ENCODE assay signal across 9 cellular contexts in genomic region chr12:122072031-122072970, GRCh38. TPM values are rescaled to one million over a fixed set of nuclear protein-coding genes. Genes with fewer than 3 reads are reported as not detected.
DNase-seq lines count a peak whose midpoint lies in the region; ATAC-seq, FAIRE-seq and TF ChIP-seq lines count a peak whose summit lies in the region.
"Had no signal": no experiment of that assay in that cellular context is flagged by ENCODE, and none has a peak within 500 bp of the region (broad histone marks: within the 10 kb centered on the region; RNA-seq: fewer than 3 reads in every experiment).

No MANE protein-coding gene starts in this region.

- no peaks in the 10 kb centered on the region for H3K27me3 ChIP-seq in liver (ENCODE audit: control insufficient read depth in 4 of 4, insufficient read depth in 4 of 4, low read length in 3 of 4)

- H3K36me3 ChIP-seq in liver (ENCODE audit: control insufficient read depth in 4 of 4, insufficient read depth in 3 of 4, low read depth in 1 of 4, low read length in 3 of 4), result no peaks in the 10 kb centered on the region

- H3K27ac Mint-ChIP-seq in T-helper 2 cell treated with Interferon-gamma antibody and Interleukin-4, amounts not matched to agents 5 μg/mL and 100 μg/mL, for 36 hours, result peak overlapping the region; percentile 17
- H3K27ac Mint-ChIP-seq in MCF 10A (ENCODE audit: low read depth, unreplicated experiment), result peak overlapping the region; percentile 20
- H3K27ac Mint-ChIP-seq in activated CD8-positive, alpha-beta T cell treated with anti-CD3 and anti-CD28 coated beads for 36 hours, result no peak overlapping the region

- H3K9me3 Mint-ChIP-seq in T-helper 2 cell treated with Interferon-gamma antibody and Interleukin-4, amounts not matched to agents 5 μg/mL and 100 μg/mL, for 36 hours, result no peaks in the 10 kb centered on the region
- no peaks in the 10 kb centered on the region for H3K9me3 Mint-ChIP-seq in MCF 10A (ENCODE audit: unreplicated experiment)
- H3K9me3 Mint-ChIP-seq in activated CD8-positive, alpha-beta T cell treated with anti-CD3 and anti-CD28 coated beads for 36 hours, result no peaks in the 10 kb centered on the region

- no peak for ATAC-seq in GM21576 (IDR thresholded peaks at IDR 0.05; ENCODE audit: unreplicated experiment)
- no peak for ATAC-seq in activated CD8-positive, alpha-beta T cell treated with anti-CD3 and anti-CD28 coated beads for 36 hours

- CTCF ChIA-PET in MCF 10A (lab: Yijun Ruan, JAX), result interaction anchor here (0.6 to 3.7 kb wide), 7 partner anchors 8 to 1855 kb away, joined by 3 to 16 read pairs (median 3); no protein-coding TSS in a partner anchor
- CTCF ChIA-PET in activated CD8-positive, alpha-beta T cell treated with anti-CD3 and anti-CD28 coated beads for 36 hours (lab: Charles Lee), result interaction anchor here (0.7 to 6.8 kb wide), 2 partner anchors 18 to 51 kb away, joined by 3 to 41 read pairs; no protein-coding TSS in a partner anchor

- H3K4me1 Mint-ChIP-seq in T-helper 2 cell treated with Interferon-gamma antibody and Interleukin-4, amounts not matched to agents 5 μg/mL and 100 μg/mL, for 36 hours (ENCODE audit: low read depth), result peaks cover 15% of the 10 kb centered on the region
- peaks cover 7% of the 10 kb centered on the region for H3K4me1 Mint-ChIP-seq in MCF 10A (ENCODE audit: insufficient read depth, unreplicated experiment)
- H3K4me1 Mint-ChIP-seq in activated CD8-positive, alpha-beta T cell treated with anti-CD3 and anti-CD28 coated beads for 36 hours (ENCODE audit: low read depth), result peaks cover 19% of the 10 kb centered on the region

- no TSS peak for BruUV-seq in MCF 10A (replicated peaks; lab: Mats Ljungman, UMichigan)

- peak in 1 of 2 donors; percentile 28 for TF ChIP-seq RAD21 in liver (IDR thresholded peaks at IDR 0.05)

- H3K36me3 Mint-ChIP-seq in T-helper 2 cell treated with Interferon-gamma antibody and Interleukin-4, amounts not matched to agents 5 μg/mL and 100 μg/mL, for 36 hours (ENCODE audit: low read depth), result no peaks in the 10 kb centered on the region
- H3K36me3 Mint-ChIP-seq in MCF 10A (ENCODE audit: insufficient read depth, unreplicated experiment), result peaks cover 5% of the 10 kb centered on the region
- no peaks in the 10 kb centered on the region for H3K36me3 Mint-ChIP-seq in activated CD8-positive, alpha-beta T cell treated with anti-CD3 and anti-CD28 coated beads for 36 hours (ENCODE audit: low read depth)

- H3K27me3 Mint-ChIP-seq in T-helper 2 cell treated with Interferon-gamma antibody and Interleukin-4, amounts not matched to agents 5 μg/mL and 100 μg/mL, for 36 hours (ENCODE audit: low read depth), result peaks cover 15% of the 10 kb centered on the region
- H3K27me3 Mint-ChIP-seq in MCF 10A (ENCODE audit: insufficient read depth, unreplicated experiment), result no peaks in the 10 kb centered on the region
- H3K27me3 Mint-ChIP-seq in activated CD8-positive, alpha-beta T cell treated with anti-CD3 and anti-CD28 coated beads for 36 hours, result no peaks in the 10 kb centered on the region

- no peaks in the 10 kb centered on the region for H3K9me3 ChIP-seq in liver (ENCODE audit: control insufficient read depth in 4 of 4, low read length in 3 of 4)

- POLR2A ChIA-PET in MCF 10A (lab: Yijun Ruan, JAX), result interaction anchor here (0.5 to 5.3 kb wide), 13 partner anchors 8 to 1871 kb away, joined by 3 to 36 read pairs (median 3); no protein-coding TSS in a partner anchor
- POLR2A ChIA-PET in activated CD8-positive, alpha-beta T cell treated with anti-CD3 and anti-CD28 coated beads for 36 hours (lab: Charles Lee), result interaction anchor here (0.6 to 1.0 kb wide), 2 partner anchors 17 to 77 kb away, joined by 3 read pairs; no protein-coding TSS in a partner anchor

- FAIRE-seq in GM12891 (lab: Jason Lieb, UNC), result no peak

- 64% methylated on average over 11 of the region's 11 CpGs for WGBS in liver

- H3K4me3 Mint-ChIP-seq in T-helper 2 cell treated with Interferon-gamma antibody and Interleukin-4, amounts not matched to agents 5 μg/mL and 100 μg/mL, for 36 hours, result no peak overlapping the region
- H3K4me3 Mint-ChIP-seq in MCF 10A (ENCODE audit: unreplicated experiment), result no peak overlapping the region
- no peak overlapping the region for H3K4me3 Mint-ChIP-seq in activated CD8-positive, alpha-beta T cell treated with anti-CD3 and anti-CD28 coated beads for 36 hours
- H3K4me3 Mint-ChIP-seq: IgD-negative memory B cell had no signal

- intact Hi-C loops in MCF 10A (cut with micrococcal nuclease) (no loop called here), posterior vena cava (cut with DNase I) (no loop called here)
- intact Hi-C loops in activated CD8-positive, alpha-beta T cell treated with anti-CD3 and anti-CD28 coated beads for 36 hours (cut with micrococcal nuclease), result no loop called here

- no peak for TF ChIP-seq POLR2A in GM12891 (IDR thresholded peaks at IDR 0.05; ENCODE audit: low read depth, low read length)

- H3K4me3 ChIP-seq in liver (ENCODE audit: low read depth in 1 of 3, low read length in 3 of 3), result no peak overlapping the region

- no peak for DNase-seq in T-helper 2 cell treated with Interferon-gamma antibody and Interleukin-4, amounts not matched to agents 5 μg/mL and 100 μg/mL, for 36 hours (ENCODE audit: low spot score)
- DNase-seq in T-helper 2 cell (no peak), MCF 10A (ENCODE audit: unreplicated experiment) (peak; percentile 94), GM12891 (ENCODE audit: insufficient read length, low spot score) (no peak), posterior vena cava (ENCODE audit: low spot score) (no peak)
- DNase-seq in activated CD8-positive, alpha-beta T cell treated with anti-CD3 and anti-CD28 coated beads for 36 hours, result no peak

- H3K9ac ChIP-seq in liver (ENCODE audit: low read depth in 1 of 2, low read length in 2 of 2), result peak overlapping the region in 1 of 2 donors; percentile 5

- peak overlapping the region; percentile 52 to 69 for H3K27ac ChIP-seq in liver (ENCODE audit: low read depth in 1 of 2, low read length in 2 of 2)

- H3K4me1 ChIP-seq in liver (ENCODE audit: control insufficient read depth in 4 of 4, insufficient read depth in 4 of 4, low read length in 3 of 4), result peaks cover 5 to 20% (median 12%) of the 10 kb centered on the region in 4 donors

- TF ChIP-seq CTCF in MCF 10A (IDR thresholded peaks at IDR 0.05; ENCODE audit: unreplicated experiment), result no peak
- TF ChIP-seq CTCF in liver (IDR thresholded peaks at IDR 0.05; ENCODE audit: low read depth, low read length, missing input control), result no peak
- no peak for TF ChIP-seq CTCF in activated CD8-positive, alpha-beta T cell treated with anti-CD3 and anti-CD28 coated beads for 36 hours (IDR thresholded peaks at IDR 0.05)

TF ChIP-seq in liver, 16 proteins besides CTCF, POLR2A, EP300 and RAD21 (continues in another document):
- peak; percentile 81 for TF ChIP-seq YY1 (IDR thresholded peaks at IDR 0.05)
- TF ChIP-seq RXRA (IDR thresholded peaks at IDR 0.05), result peak; percentile 14 to 66
- peak; percentile 45 for TF ChIP-seq MAX (IDR thresholded peaks at IDR 0.05)
- peak; percentile 27 to 43 for TF ChIP-seq HNF4A (conservative IDR thresholded peaks at IDR 0.05)
- TF ChIP-seq EGR1 (IDR thresholded peaks at IDR 0.05; ENCODE audit: low read depth in 2 of 2), result no peak

TF ChIP-seq in GM12891, 5 proteins besides CTCF, POLR2A, EP300 and RAD21:
- no peak for TF ChIP-seq PAX5 (IDR thresholded peaks at IDR 0.05; ENCODE audit: insufficient read depth, low read length, severe bottlenecking)
- no peak for TF ChIP-seq SPI1 (IDR thresholded peaks at IDR 0.05; ENCODE audit: low read depth, low read length)
- no peak for TF ChIP-seq POLR2AphosphoS5 (IDR thresholded peaks at IDR 0.05; ENCODE audit: low read depth, low read length)
- no peak for TF ChIP-seq TAF1 (IDR thresholded peaks at IDR 0.05; ENCODE audit: low read depth, low read length)
- no peak for TF ChIP-seq POU2F2 (IDR thresholded peaks at IDR 0.05; ENCODE audit: low read depth, low read length)
TF ChIP-seq in GM12891: peak in this region for 0.

RNA-seq across cellular contexts. Expression of gene MLXIP, which starts 6.3 kb away (rescaled TPM):
- total RNA-seq in MCF 10A (2022) (34.2 and 35.6 TPM in 2 replicates), liver (10 to 100 TPM; 10.6 to 19.5 TPM), posterior vena cava (10 to 100 TPM; 78.3 to 81.4 TPM)
- polyA plus RNA-seq in liver, result 10 to 100 TPM; 10.6 to 11.4 TPM
- polyA plus RNA-seq in GM12891 (2012; ENCODE audit: low read depth, missing spikeins), result 4.6 TPM
- 10 to 100 TPM; 26.0 to 28.7 TPM for total RNA-seq in activated CD8-positive, alpha-beta T cell treated with anti-CD3 and anti-CD28 coated beads for 36 hours

RNA-seq across cellular contexts. Expression of gene BCL7A, which starts 50.6 kb away (rescaled TPM):
- total RNA-seq in MCF 10A (2022) (17.9 and 18.1 TPM in 2 replicates), liver (1 to 10 TPM; 5.9 to 8.3 TPM), posterior vena cava (1 to 10 TPM; 3.3 to 7.6 TPM)
- polyA plus RNA-seq in liver, result 1 to 10 TPM; 3.5 to 4.0 TPM
- polyA plus RNA-seq in GM12891 (2012; ENCODE audit: low read depth, missing spikeins), result 5.2 TPM
- total RNA-seq in activated CD8-positive, alpha-beta T cell treated with anti-CD3 and anti-CD28 coated beads for 36 hours, result 1 to 10 TPM; 6.7 to 7.3 TPM
